26 cellular contexts compared by ENCODE assay signal in genomic region chr18:23668731-23669130, GRCh38. TPM values are rescaled to one million over a fixed set of nuclear protein-coding genes. Genes with fewer than 3 reads are reported as not detected.
DNase-seq lines count a peak whose midpoint lies in the region; ATAC-seq and TF ChIP-seq lines count a peak whose summit lies in the region.
"Had no signal": no experiment of that assay in that cellular context is flagged by ENCODE, and none has a peak within 500 bp of the region (broad histone marks: within the 10 kb centered on the region; RNA-seq: fewer than 3 reads in every experiment).

No MANE protein-coding gene starts in this region.

- H3K4me1 ChIP-seq in BLaER1 treated with 17β-estradiol and CSF1 and Interleukin-3, amounts not matched to agents 10 nM and 100 nM = peaks cover 23 to 56% (median 41%) of the 10 kb centered on the region in 10 experiments
- H3K4me1 ChIP-seq in HUES6 (ENCODE audit: control insufficient read depth, insufficient read depth, low read length) = peaks cover 11% of the 10 kb centered on the region
- H3K4me1 ChIP-seq in RWPE2 (ENCODE audit: insufficient read depth, poor library complexity, severe bottlenecking) = peaks cover 8% of the 10 kb centered on the region

- no peaks in the 10 kb centered on the region for H3K36me3 ChIP-seq in BLaER1 treated with 17β-estradiol and CSF1 and Interleukin-3, amounts not matched to agents 10 nM and 100 nM
- no peaks in the 10 kb centered on the region for H3K36me3 ChIP-seq in HUES6 (ENCODE audit: control insufficient read depth, insufficient read depth, low read length)
- H3K36me3 ChIP-seq in RWPE2 (ENCODE audit: low read depth) = no peaks in the 10 kb centered on the region
- H3K36me3 ChIP-seq: suprapubic skin had no signal

- no TSS peak for BruUV-seq in Calu3 (replicated peaks; lab: Mats Ljungman, UMichigan)

- no peaks in the 10 kb centered on the region for H3K27me3 Mint-ChIP-seq in Calu3 (ENCODE audit: unreplicated experiment)

- TF ChIP-seq CTCF in RWPE2 (IDR thresholded peaks at IDR 0.05; ENCODE audit: poor library complexity, severe bottlenecking) (no peak), Calu3 (IDR thresholded peaks at IDR 0.05; ENCODE audit: unreplicated experiment) (no peak)

- ATAC-seq in RWPE2 (ENCODE audit: low read depth) = peak; percentile 29; the same call in 1 of the 3 replicates
- no peak for ATAC-seq in GM21526 (IDR thresholded peaks at IDR 0.05; ENCODE audit: low FRiP score, unreplicated experiment)
- ATAC-seq: natural killer cell treated with Interleukin-12 subunit alpha and Interleukin-12 subunit beta and Interleukin-15 and Interleukin-18, amount 100 ng/mL, for 72 hours; stimulated activated effector memory CD8-positive, alpha-beta T cell treated with anti-CD3 and anti-CD28 coated beads, Interleukin-12 subunit alpha, Interleukin-12 subunit beta, amount 100 ng/mL, for 72 hours had no signal

- H3K27ac ChIP-seq in BLaER1 treated with 17β-estradiol and CSF1 and Interleukin-3, amounts not matched to agents 10 nM and 100 nM = no peak overlapping the region
- no peak overlapping the region for H3K27ac ChIP-seq in HUES6 (ENCODE audit: low read depth, low read length)
- no peak overlapping the region for H3K27ac ChIP-seq in RWPE2 (ENCODE audit: poor library complexity, severe bottlenecking)
- H3K27ac ChIP-seq: suprapubic skin had no signal

- H3K4me2 ChIP-seq in BLaER1 treated with 17β-estradiol and CSF1 and Interleukin-3, amounts not matched to agents 10 nM and 100 nM = peak overlapping the region in 9 of 11 experiments; percentile 2 to 63 (median 54); a peak in 16 of 22 replicates
- H3K4me2 ChIP-seq: smooth muscle cell had no signal

- intact Hi-C loops in Calu3 (cut with micrococcal nuclease; ENCODE audit: unreplicated experiment) = no loop called here

- CTCF ChIA-PET in Calu3 (lab: Charles Lee) = no interaction called here

- no peak overlapping the region for H3K27ac Mint-ChIP-seq in Calu3 (ENCODE audit: unreplicated experiment)
- H3K27ac Mint-ChIP-seq: CD14-positive monocyte; natural killer cell treated with Interleukin-12 subunit alpha and Interleukin-12 subunit beta and Interleukin-15 and Interleukin-18, amount 100 ng/mL, for 72 hours; stimulated activated effector memory CD8-positive, alpha-beta T cell treated with anti-CD3 and anti-CD28 coated beads, Interleukin-12 subunit alpha, Interleukin-12 subunit beta, amount 100 ng/mL, for 72 hours had no signal

- peaks cover 0 to 11% (median 5%) of the 10 kb centered on the region in 11 experiments; a peak in 17 of 22 replicates for H3K27me3 ChIP-seq in BLaER1 treated with 17β-estradiol and CSF1 and Interleukin-3, amounts not matched to agents 10 nM and 100 nM
- H3K27me3 ChIP-seq in HUES6 (ENCODE audit: control insufficient read depth, insufficient read depth, low read length) (peaks cover under 1% of the 10 kb centered on the region; the same call in 1 of the 2 replicates), RWPE2 (ENCODE audit: insufficient read depth, poor library complexity, severe bottlenecking) (no peaks in the 10 kb centered on the region)
- H3K27me3 ChIP-seq: suprapubic skin had no signal

- H3K4me3 ChIP-seq in BLaER1 treated with 17β-estradiol and CSF1 and Interleukin-3, amounts not matched to agents 10 nM and 100 nM = no peak overlapping the region
- H3K4me3 ChIP-seq in HUES6 (ENCODE audit: low read depth, low read length) (peak overlapping the region; percentile 8; the same call in 1 of the 2 replicates), RWPE2 (ENCODE audit: severe bottlenecking) (no peak overlapping the region)
- H3K4me3 ChIP-seq: smooth muscle cell, suprapubic skin had no signal

- no peaks in the 10 kb centered on the region for H3K9me3 ChIP-seq in BLaER1 treated with 17β-estradiol and CSF1 and Interleukin-3, amounts not matched to agents 10 nM and 100 nM (replicated peaks in 1 of 11)
- H3K9me3 ChIP-seq in HUES6 (ENCODE audit: control insufficient read depth, insufficient read depth, low read depth, low read length) (no peaks in the 10 kb centered on the region), RWPE2 (ENCODE audit: severe bottlenecking) (no peaks in the 10 kb centered on the region)
- H3K9me3 ChIP-seq: suprapubic skin had no signal

- no peaks in the 10 kb centered on the region for H3K4me1 Mint-ChIP-seq in Calu3 (ENCODE audit: low read depth, unreplicated experiment)
- H3K4me1 Mint-ChIP-seq: central memory CD8-positive, alpha-beta T cell had no signal

- H4K20me1 ChIP-seq in BLaER1 treated with 17β-estradiol and CSF1 and Interleukin-3, amounts not matched to agents 10 nM and 100 nM = no peaks in the 10 kb centered on the region

- H3K9ac ChIP-seq in BLaER1 treated with 17β-estradiol and CSF1 and Interleukin-3, amounts not matched to agents 10 nM and 100 nM = no peak overlapping the region
- no peak overlapping the region for H3K9ac ChIP-seq in HUES6 (ENCODE audit: low read length)

- no peak overlapping the region for H3K4me3 Mint-ChIP-seq in Calu3 (ENCODE audit: low read depth, unreplicated experiment)
- H3K4me3 Mint-ChIP-seq: CD14-positive monocyte; central memory CD8-positive, alpha-beta T cell; natural killer cell treated with Interleukin-12 subunit alpha and Interleukin-12 subunit beta and Interleukin-15 and Interleukin-18, amount 100 ng/mL, for 72 hours; stimulated activated effector memory CD8-positive, alpha-beta T cell treated with anti-CD3 and anti-CD28 coated beads, Interleukin-12 subunit alpha, Interleukin-12 subunit beta, amount 100 ng/mL, for 72 hours had no signal

- no peaks in the 10 kb centered on the region for H3K9me3 Mint-ChIP-seq in Calu3 (ENCODE audit: low read depth, unreplicated experiment)
- H3K9me3 Mint-ChIP-seq: central memory CD8-positive, alpha-beta T cell; natural killer cell treated with Interleukin-12 subunit alpha and Interleukin-12 subunit beta and Interleukin-15 and Interleukin-18, amount 100 ng/mL, for 72 hours; stimulated activated effector memory CD8-positive, alpha-beta T cell treated with anti-CD3 and anti-CD28 coated beads, Interleukin-12 subunit alpha, Interleukin-12 subunit beta, amount 100 ng/mL, for 72 hours had no signal

- no peaks in the 10 kb centered on the region for H3K36me3 Mint-ChIP-seq in Calu3 (ENCODE audit: insufficient read depth, unreplicated experiment)
- H3K36me3 Mint-ChIP-seq: CD14-positive monocyte; natural killer cell treated with Interleukin-12 subunit alpha and Interleukin-12 subunit beta and Interleukin-15 and Interleukin-18, amount 100 ng/mL, for 72 hours; stimulated activated effector memory CD8-positive, alpha-beta T cell treated with anti-CD3 and anti-CD28 coated beads, Interleukin-12 subunit alpha, Interleukin-12 subunit beta, amount 100 ng/mL, for 72 hours had no signal

- DNase-seq in RWPE2 (ENCODE audit: low spot score) (no peak), iPS-NIHi11 (ENCODE audit: low spot score) (peak; percentile 46), Calu3 (no peak), OCI-M1 (lab: John Stamatoyannopoulos, UW) (no peak)
- DNase-seq in activated CD4-positive, CD25-positive, alpha-beta regulatory T cell treated with anti-CD3 and anti-CD28 coated beads, Interleukin-2, amount 50 U/mL, for 72 hours = no peak
- DNase-seq: activated CD4-positive, alpha-beta T cell treated with anti-CD3 and anti-CD28 coated beads, Interleukin-2, amount 50 U/mL, for 48 hours; activated CD4-positive, CD25-positive, alpha-beta regulatory T cell; activated CD8-positive, alpha-beta memory T cell treated with anti-CD3 and anti-CD28 coated beads, Interleukin-2, amount 50 U/mL, for 4 hours; activated gamma-delta T cell; MV-4-11; NCI-H1694 treated with DMSO at 0.1 percent for 48 hours; NCI-H2227 treated with DMSO at 0.1 percent for 48 hours; NCI-H82; retina; SHP77; stimulated activated CD4-positive, alpha-beta T cell treated with anti-CD3 and anti-CD28 coated beads, Interleukin-2, amount 100 ng/mL, for 48 hours; T1000 had no signal

RNA-seq across cellular contexts. Expression of gene ANKRD29, which starts 6.0 kb away (rescaled TPM):
- total RNA-seq in Calu3 (2022) = 6.9 and 7.8 TPM in 2 replicates
- total RNA-seq: natural killer cell treated with Interleukin-12 subunit alpha and Interleukin-12 subunit beta and Interleukin-15 and Interleukin-18, amount 100 ng/mL, for 72 hours had no signal

RNA-seq across cellular contexts. Expression of gene LAMA3, which starts 20.5 kb away (rescaled TPM):
- 207 and 233 TPM in 2 replicates for total RNA-seq in Calu3 (2022)
